In the genomic region with DNA sequence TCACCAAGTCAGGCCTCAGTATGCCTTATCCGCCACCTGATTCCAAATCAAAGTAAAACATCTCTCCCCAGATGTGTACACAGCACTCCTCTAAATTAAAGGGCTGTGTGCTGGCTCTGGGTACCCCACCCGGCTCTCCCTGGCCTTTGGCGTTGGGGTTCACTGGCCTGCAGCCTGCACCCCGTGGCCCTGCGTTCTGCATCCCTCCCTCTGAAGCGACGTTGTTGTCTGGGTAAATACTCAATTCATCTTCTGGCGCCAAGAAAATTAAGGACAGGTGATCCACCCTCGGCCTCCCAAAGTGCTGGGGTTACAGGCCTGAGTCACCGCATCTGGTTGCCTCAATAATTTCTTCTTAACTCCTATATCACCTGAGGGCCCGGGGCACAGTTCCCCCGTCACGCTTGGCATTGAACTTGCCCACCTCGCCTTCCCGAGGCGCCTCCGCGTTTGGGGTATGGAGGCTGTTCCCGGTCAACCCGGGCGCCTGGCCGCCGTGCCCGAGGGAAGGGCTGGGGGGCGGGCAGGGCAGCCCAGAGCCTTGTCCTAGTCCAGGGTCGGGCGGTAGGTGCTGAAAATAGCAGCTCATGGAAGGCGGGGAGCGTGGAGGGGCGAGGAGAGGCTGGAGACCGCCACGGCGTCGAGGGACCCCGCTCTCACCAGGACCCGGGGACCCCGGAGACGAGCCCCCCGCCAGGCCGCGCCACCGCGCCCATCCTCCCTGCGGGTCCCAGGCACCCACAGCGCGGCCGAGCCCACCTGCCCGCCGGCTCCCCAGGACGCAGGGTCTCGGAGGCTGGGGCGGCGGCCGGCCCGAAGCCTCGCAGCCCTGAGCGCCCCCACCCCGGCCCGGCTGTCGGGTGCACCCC, we compare ENCODE assay signal across 11 cellular contexts. TPM values are rescaled to one million over a fixed set of nuclear protein-coding genes. Genes with fewer than 3 reads are reported as not detected.
DNase-seq lines count a peak whose midpoint lies in the region; ATAC-seq and TF ChIP-seq lines count a peak whose summit lies in the region.
"Had no signal": no experiment of that assay in that cellular context is flagged by ENCODE, and none has a peak within 500 bp of the region (broad histone marks: within the 10 kb centered on the region; RNA-seq: fewer than 3 reads in every experiment).

No MANE protein-coding gene starts in this region.

- WGBS in esophagus, 2 donors: 24 to 28% methylated on average over 53 to 60 of the region's 60 CpGs
- WGBS in suprapubic skin: 40% methylated on average over 25 of the region's 60 CpGs

- TF ChIP-seq CTCF in Peyer's patch (IDR thresholded peaks at IDR 0.05) (no peak), mesothelial cell of epicardium (IDR thresholded peaks at IDR 0.05; ENCODE audit: unreplicated experiment) (no peak), suprapubic skin (IDR thresholded peaks at IDR 0.05) (no peak)

- TF ChIP-seq POLR2A in Peyer's patch (IDR thresholded peaks at IDR 0.05): no peak
- TF ChIP-seq POLR2A in suprapubic skin (IDR thresholded peaks at IDR 0.05): no peak

- H3K27ac ChIP-seq in Peyer's patch (peak overlapping the region; percentile 25 to 99 (median 94)), esophagus (ENCODE audit: low read depth in 2 of 2, low read length in 1 of 2) (peak overlapping the region; percentile 60 to 80), suprapubic skin (peak overlapping the region; percentile 53)
- H3K27ac ChIP-seq: foreskin keratinocyte had no signal

- H3K27ac Mint-ChIP-seq in mesothelial cell of epicardium: no peak overlapping the region
- H3K27ac Mint-ChIP-seq: nephron progenitor cell had no signal

- peaks cover 0 to 3% (median 0%) of the 10 kb centered on the region in 4 donors for H3K9me3 ChIP-seq in Peyer's patch
- H3K9me3 ChIP-seq in esophagus (ENCODE audit: control insufficient read depth in 2 of 2, insufficient read depth in 1 of 2, low read depth in 1 of 2, low read length in 1 of 2): peaks cover 0 to 3% of the 10 kb centered on the region in 2 donors
- no peaks in the 10 kb centered on the region for H3K9me3 ChIP-seq in suprapubic skin

- no peak for TF ChIP-seq EP300 in suprapubic skin (IDR thresholded peaks at IDR 0.05)

- ATAC-seq in GM21825 (IDR thresholded peaks at IDR 0.05; ENCODE audit: unreplicated experiment): no peak
- no peak for ATAC-seq in HG02885 (IDR thresholded peaks at IDR 0.05; ENCODE audit: poor library complexity, unreplicated experiment)
- ATAC-seq: foreskin keratinocyte had no signal

- H3K4me1 ChIP-seq in Peyer's patch: peaks cover 0 to 14% (median 0%) of the 10 kb centered on the region in 4 donors
- H3K4me1 ChIP-seq in esophagus (ENCODE audit: control insufficient read depth in 2 of 2, insufficient read depth in 2 of 2, low read length in 1 of 2): peaks cover 0 to 5% of the 10 kb centered on the region in 2 donors
- peaks cover 16% of the 10 kb centered on the region for H3K4me1 ChIP-seq in suprapubic skin
- H3K4me1 ChIP-seq: foreskin keratinocyte had no signal

- peak overlapping the region; percentile 20 to 83 (median 58) for H3K4me3 ChIP-seq in Peyer's patch
- H3K4me3 ChIP-seq in esophagus (ENCODE audit: low read depth in 1 of 2, low read length in 2 of 2): peak overlapping the region; percentile 55 to 66
- peak overlapping the region; percentile 54 for H3K4me3 ChIP-seq in suprapubic skin

- no peaks in the 10 kb centered on the region for H3K36me3 Mint-ChIP-seq in mesothelial cell of epicardium

- peaks cover 81% of the 10 kb centered on the region for H3K27me3 Mint-ChIP-seq in mesothelial cell of epicardium (ENCODE audit: low read depth)

- H3K36me3 ChIP-seq in Peyer's patch (no peaks in the 10 kb centered on the region), esophagus (ENCODE audit: control insufficient read depth in 2 of 2, insufficient read depth in 2 of 2, low read length in 1 of 2) (no peaks in the 10 kb centered on the region), suprapubic skin (no peaks in the 10 kb centered on the region)

- peak overlapping the region; percentile 38 for H3K4me3 Mint-ChIP-seq in mesothelial cell of epicardium

- H3K4me1 Mint-ChIP-seq in mesothelial cell of epicardium: peaks cover 3% of the 10 kb centered on the region

- H3K27me3 ChIP-seq in Peyer's patch (no peaks in the 10 kb centered on the region), esophagus (ENCODE audit: control insufficient read depth in 1 of 2, insufficient read depth in 2 of 2, low read length in 2 of 2) (no peaks in the 10 kb centered on the region), suprapubic skin (peaks cover 53% of the 10 kb centered on the region)

- DNase-seq in Peyer's patch (peak in 2 of 3 donors; percentile 44 to 65), mesothelial cell of epicardium (ENCODE audit: low spot score in 2 of 2, unreplicated experiment in 2 of 2) (no peak), suprapubic skin (ENCODE audit: low spot score in 2 of 2) (peak in 1 of 2 donors; percentile 61), NCI-H526 treated with DMSO at 0.1 percent for 48 hours (lab: John Stamatoyannopoulos, UW) (no peak)
- DNase-seq: activated T-cell treated with anti-CD3 and anti-CD28 coated beads for 4 hours, foreskin keratinocyte, HCEC 1CT had no signal

- H3K9me3 Mint-ChIP-seq in mesothelial cell of epicardium: no peaks in the 10 kb centered on the region

RNA-seq across cellular contexts. Expression of a gene that starts 0.5 kb away (rescaled TPM):
- total RNA-seq in Peyer's patch (100 to 1,000 TPM in 2 of 4 donors, 10 to 100 TPM in 2; 43.7 to 283 (median 148) TPM), mesothelial cell of epicardium (2.0 to 3.2 TPM (median 2.3 TPM) in 3 replicates), suprapubic skin (10 to 100 TPM in 2 of 4 donors, 1 to 10 TPM in 2; 2.6 to 17.9 (median 7.9) TPM)
- polyA plus RNA-seq in esophagus: 10 to 100 TPM in 1 of 2 donors, 1 to 10 TPM in 1; 7.7 to 15.6 TPM
- total RNA-seq: foreskin keratinocyte had no signal
- polyA plus RNA-seq: foreskin keratinocyte had no signal

Comparison
In these comparisons a context has a peak if more than half of its experiments do, and no peak if none do; other contexts are left out.
1. DNase-seq: peak in Peyer's patch (2 of 3); none in mesothelial cell of epicardium (0 of 2) and NCI-H526 treated with DMSO at 0.1 percent for 48 hours (single experiment).
2. Peak in every context shown above with its lines, with median percentiles within 50 percentile points of each other: H3K27ac ChIP-seq and H3K4me3 ChIP-seq.